18 cellular contexts compared by ENCODE assay signal in genomic region chr3:28637742-28638141, GRCh38.
"Had no signal": no experiment of that assay in that cellular context is flagged by ENCODE, and none has a peak within 500 bp of the region (broad histone marks: within the 10 kb centered on the region; RNA-seq: fewer than 3 reads in every experiment).

No MANE protein-coding gene starts in this region.

- H3K4me3 ChIP-seq: body of pancreas, hepatocyte, lower lobe of right lung, sigmoid colon, thoracic aorta, upper lobe of left lung had no signal

- H3K9me3 ChIP-seq: body of pancreas, lower lobe of right lung, sigmoid colon, thoracic aorta, upper lobe of left lung had no signal

- ATAC-seq: activated CD8-positive, alpha-beta T cell treated with anti-CD3 and anti-CD28 coated beads for 36 hours; body of pancreas; left colon; lower lobe of right lung; stimulated activated naive B cell treated with anti-CD40 and anti-IgM and Interleukin-4, amounts not matched to agents 10 μg/mL and 1 μg/mL and 100 μg/mL, for 72 hours had no signal

- H3K27ac ChIP-seq: body of pancreas, hepatocyte, lower lobe of right lung, sigmoid colon, thoracic aorta, upper lobe of left lung had no signal

- DNase-seq: activated CD4-positive, alpha-beta T cell treated with anti-CD3 and anti-CD28 coated beads, Interleukin-2, amount 10 ng/mL, durations not matched to agents 24 days and 14 days; activated CD8-positive, alpha-beta T cell treated with anti-CD3 and anti-CD28 coated beads for 36 hours; activated naive CD4-positive, alpha-beta T cell treated with Interleukin-2 at 50 U/mL for 16 hours; activated naive CD8-positive, alpha-beta T cell treated with anti-CD3 and anti-CD28 coated beads, Interleukin-2, amount 10 ng/mL, durations not matched to agents 7 days and 5 days; activated T-cell treated with anti-CD3 and anti-CD28 coated beads, Interleukin-2, amount 50 U/mL, for 24 hours; amygdala; body of pancreas; caudate nucleus; left colon; lower lobe of right lung; nephron progenitor cell; nucleus accumbens; sigmoid colon; stimulated activated naive B cell treated with anti-CD40 and anti-IgM and Interleukin-4, amounts not matched to agents 10 μg/mL and 1 μg/mL and 100 μg/mL, for 72 hours; T-helper 9 cell; upper lobe of left lung had no signal

- H3K27me3 ChIP-seq: body of pancreas, hepatocyte, sigmoid colon, upper lobe of left lung had no signal

- H3K36me3 ChIP-seq: lower lobe of right lung, sigmoid colon, thoracic aorta, upper lobe of left lung had no signal

- H3K4me1 ChIP-seq: body of pancreas, lower lobe of right lung, sigmoid colon, upper lobe of left lung had no signal
